ENCODE assay signal across 8 cellular contexts in the genomic region with DNA sequence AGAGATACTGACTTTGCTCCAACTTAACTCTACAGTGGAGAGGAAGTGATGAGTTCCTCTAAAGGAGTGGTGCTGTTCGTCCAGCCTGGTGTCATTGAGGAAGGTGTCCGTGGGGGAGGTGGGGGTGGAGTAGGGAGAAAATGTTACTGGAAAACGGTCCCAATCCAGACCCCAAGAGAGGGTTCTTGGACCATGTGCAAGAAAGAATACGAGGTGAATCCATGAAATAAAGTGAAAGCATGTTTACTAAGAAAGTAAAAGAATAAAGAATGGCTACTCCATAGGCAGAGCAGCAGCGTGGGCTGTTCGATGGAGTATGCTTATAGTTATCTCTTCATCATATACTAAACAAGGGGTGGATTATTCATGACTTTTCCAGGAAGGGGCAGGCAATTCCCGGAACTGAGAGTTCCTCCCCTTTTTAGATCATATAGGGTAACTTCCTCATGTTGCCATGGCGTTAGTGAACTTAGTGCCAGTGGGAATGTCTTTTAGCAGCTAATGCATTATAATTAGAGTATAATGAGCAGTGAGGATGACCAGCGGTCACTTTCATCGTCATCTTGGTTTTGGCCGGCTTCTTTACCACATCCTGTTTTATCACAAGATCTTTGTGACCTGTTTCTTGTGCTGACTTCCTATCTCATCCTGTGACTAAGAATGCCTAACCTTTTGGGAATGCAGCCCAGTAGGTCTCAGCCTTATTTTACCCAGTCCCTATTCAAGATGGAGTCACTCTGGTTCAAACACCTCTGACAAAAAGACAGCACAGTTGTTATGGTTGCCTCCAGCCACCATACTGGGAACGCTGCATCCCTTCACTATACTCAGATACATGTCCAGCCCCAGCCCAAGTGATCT. TPM values are rescaled to one million over a fixed set of nuclear protein-coding genes. Genes with fewer than 3 reads are reported as not detected.
DNase-seq lines count a peak whose midpoint lies in the region; ATAC-seq lines count a peak whose summit lies in the region.

No MANE protein-coding gene starts in this region.

- ATAC-seq in HG03196 (IDR thresholded peaks at IDR 0.05; ENCODE audit: unreplicated experiment) (no peak), HG03025 (IDR thresholded peaks at IDR 0.05; ENCODE audit: low FRiP score, unreplicated experiment) (no peak)

- peak overlapping the region; percentile 78 for H3K4me3 Mint-ChIP-seq in T-helper 2 cell treated with Interferon-gamma antibody and Interleukin-4, amounts not matched to agents 5 μg/mL and 100 μg/mL, for 36 hours
- peak overlapping the region; percentile 81 for H3K4me3 Mint-ChIP-seq in dendritic cell treated with granulocyte-macrophage colony-stimulating factor and Interleukin-4, amounts not matched to agents 40 ng/mL and 50 ng/mL, for 4 days

- H3K27ac Mint-ChIP-seq in T-helper 2 cell treated with Interferon-gamma antibody and Interleukin-4, amounts not matched to agents 5 μg/mL and 100 μg/mL, for 36 hours: peak overlapping the region; percentile 95
- H3K27ac Mint-ChIP-seq in dendritic cell treated with granulocyte-macrophage colony-stimulating factor and Interleukin-4, amounts not matched to agents 40 ng/mL and 50 ng/mL, for 4 days: peak overlapping the region; percentile 97

- H3K27me3 Mint-ChIP-seq in T-helper 2 cell treated with Interferon-gamma antibody and Interleukin-4, amounts not matched to agents 5 μg/mL and 100 μg/mL, for 36 hours (ENCODE audit: low read depth): peaks cover 5% of the 10 kb centered on the region
- H3K27me3 Mint-ChIP-seq in dendritic cell treated with granulocyte-macrophage colony-stimulating factor and Interleukin-4, amounts not matched to agents 40 ng/mL and 50 ng/mL, for 4 days: no peaks in the 10 kb centered on the region

- peak; percentile 64 for DNase-seq in Daoy (ENCODE audit: low read depth)
- DNase-seq in T-helper 2 cell treated with Interferon-gamma antibody and Interleukin-4, amounts not matched to agents 5 μg/mL and 100 μg/mL, for 36 hours (ENCODE audit: low spot score): peak; percentile 79
- DNase-seq in pulmonary artery endothelial cell (ENCODE audit: low read depth, low spot score): peak; percentile 57
- DNase-seq in HPDE6-E6E7 (ENCODE audit: extremely low spot score): no peak
- DNase-seq in NCI-H510A treated with DMSO at 0.1 percent for 48 hours (lab: John Stamatoyannopoulos, UW): no peak

- intact Hi-C loops in dendritic cell treated with granulocyte-macrophage colony-stimulating factor and Interleukin-4, amounts not matched to agents 40 ng/mL and 50 ng/mL, for 4 days (cut with micrococcal nuclease): loop anchor here (5.0 kb wide), 1 partner anchor 78 kb away; no protein-coding TSS in a partner anchor

- no peaks in the 10 kb centered on the region for H3K9me3 Mint-ChIP-seq in T-helper 2 cell treated with Interferon-gamma antibody and Interleukin-4, amounts not matched to agents 5 μg/mL and 100 μg/mL, for 36 hours
- no peaks in the 10 kb centered on the region for H3K9me3 Mint-ChIP-seq in dendritic cell treated with granulocyte-macrophage colony-stimulating factor and Interleukin-4, amounts not matched to agents 40 ng/mL and 50 ng/mL, for 4 days

- H3K4me1 Mint-ChIP-seq in T-helper 2 cell treated with Interferon-gamma antibody and Interleukin-4, amounts not matched to agents 5 μg/mL and 100 μg/mL, for 36 hours (ENCODE audit: low read depth): peaks cover 32% of the 10 kb centered on the region
- H3K4me1 Mint-ChIP-seq in dendritic cell treated with granulocyte-macrophage colony-stimulating factor and Interleukin-4, amounts not matched to agents 40 ng/mL and 50 ng/mL, for 4 days (ENCODE audit: low read depth): peaks cover 71% of the 10 kb centered on the region

- H3K36me3 Mint-ChIP-seq in T-helper 2 cell treated with Interferon-gamma antibody and Interleukin-4, amounts not matched to agents 5 μg/mL and 100 μg/mL, for 36 hours (ENCODE audit: low read depth): no peaks in the 10 kb centered on the region
- H3K36me3 Mint-ChIP-seq in dendritic cell treated with granulocyte-macrophage colony-stimulating factor and Interleukin-4, amounts not matched to agents 40 ng/mL and 50 ng/mL, for 4 days (ENCODE audit: low read depth): no peaks in the 10 kb centered on the region

RNA-seq across cellular contexts. Expression of gene CLEC3B, which starts 38.6 kb away (rescaled TPM):
- 1.1 TPM in 1 of 2 replicates, not detected in the other for total RNA-seq in Daoy (2014; rRNA removed; shearing (Covaris generic))
- total RNA-seq in pulmonary artery endothelial cell: 0.11 and 0.26 TPM in 2 replicates

Comparison
In these comparisons a context has a peak if more than half of its experiments do, and no peak if none do; other contexts are left out.
1. DNase-seq: peak in Daoy (single experiment), T-helper 2 cell treated with Interferon-gamma antibody and Interleukin-4, amounts not matched to agents 5 μg/mL and 100 μg/mL, for 36 hours (single experiment) and pulmonary artery endothelial cell (single experiment); none in HPDE6-E6E7 (single experiment) and NCI-H510A treated with DMSO at 0.1 percent for 48 hours (single experiment).